1 cellular context compared by ENCODE assay signal in genomic region chr7:130372813-130373212, GRCh38.
TF ChIP-seq lines count a peak whose summit lies in the region.

No MANE protein-coding gene starts in this region.

TF ChIP-seq in SK-N-SH treated with all-trans-retinoic acid at 6 μM for 48 hours, 23 proteins besides CTCF, POLR2A, EP300 and RAD21 (continued from another document):
- TF ChIP-seq POU6F1 (CRISPR knock-in tag; IDR thresholded peaks at IDR 0.05; ENCODE audit: borderline replicate concordance, low read depth) (no peak), TOX (CRISPR knock-in tag; IDR thresholded peaks at IDR 0.05; ENCODE audit: borderline replicate concordance) (no peak), TSHZ2 (CRISPR knock-in tag; IDR thresholded peaks at IDR 0.05) (no peak), TCF4 (CRISPR knock-in tag; IDR thresholded peaks at IDR 0.05; ENCODE audit: borderline replicate concordance) (no peak), ZNF8 (CRISPR knock-in tag; IDR thresholded peaks at IDR 0.05) (no peak)
